Comparison of ENCODE assay signal across 7 cellular contexts in genomic region chr5:92369587-92369986, GRCh38.
"Had no signal": no experiment of that assay in that cellular context is flagged by ENCODE, and none has a peak within 500 bp of the region (broad histone marks: within the 10 kb centered on the region; RNA-seq: fewer than 3 reads in every experiment).

No MANE protein-coding gene starts in this region.

- ATAC-seq: HCT116 had no signal

- DNase-seq: GOT3, H7, HFFc6, KBM-7 had no signal

- H3K4me3 ChIP-seq: HAP-1 had no signal

- H3K9me3 ChIP-seq: HAP-1 had no signal

- H3K36me3 Mint-ChIP-seq: IgD-negative memory B cell had no signal

- H3K4me1 Mint-ChIP-seq: IgD-negative memory B cell had no signal

- H3K4me3 Mint-ChIP-seq: HFFc6, IgD-negative memory B cell had no signal

- H3K9me3 Mint-ChIP-seq: HFFc6 had no signal

- H3K27ac Mint-ChIP-seq: HFFc6, IgD-negative memory B cell had no signal

- H3K36me3 ChIP-seq: HAP-1 had no signal

- H3K27me3 Mint-ChIP-seq: IgD-negative memory B cell had no signal

- H3K4me1 ChIP-seq: HAP-1 had no signal
